Comparison of ENCODE assay signal across 8 cellular contexts in the genomic region with DNA sequence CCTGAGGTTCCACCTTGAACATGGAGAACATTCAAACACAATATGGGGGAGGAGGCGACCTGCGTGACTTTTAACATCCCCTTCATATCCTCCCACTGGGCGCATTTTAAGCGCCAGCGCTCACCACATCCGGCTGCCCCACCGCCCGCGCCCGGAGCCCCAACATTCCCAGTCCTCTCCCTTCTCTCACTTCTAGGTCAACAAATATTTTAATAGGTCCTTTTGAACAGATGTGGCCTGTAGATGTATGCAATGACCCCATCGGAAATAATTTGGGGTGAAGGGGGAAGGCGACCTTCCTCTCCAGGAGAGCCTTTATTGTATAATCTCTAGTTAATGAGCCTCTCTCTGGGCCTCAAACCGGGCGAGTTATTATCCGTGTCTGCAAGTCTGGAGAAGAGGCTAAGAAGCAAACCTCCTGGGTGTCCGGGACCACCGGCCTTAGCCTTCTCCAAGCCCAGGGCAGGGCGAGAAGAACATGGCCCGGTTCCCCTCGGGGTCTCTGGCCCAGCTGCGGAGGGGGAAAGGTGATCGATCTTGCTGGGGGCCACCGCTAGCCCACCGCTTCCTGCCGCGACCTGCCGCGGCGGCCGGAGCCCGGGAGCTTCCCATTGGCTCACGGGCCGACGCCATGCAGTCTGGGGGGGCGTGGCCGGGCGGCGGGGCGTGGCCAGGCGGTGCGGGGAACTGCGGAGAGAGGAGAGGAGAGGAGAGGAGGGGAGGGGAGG.
DNase-seq lines count a peak whose midpoint lies in the region; TF ChIP-seq lines count a peak whose summit lies in the region.

No MANE protein-coding gene starts in this region.

- TF ChIP-seq CTCF in dorsolateral prefrontal cortex (IDR thresholded peaks at IDR 0.05 in 54 of 56, conservative IDR thresholded peaks at IDR 0.05 in 2 of 56; ENCODE audit: low read depth in 1 of 56, partially characterized antibody in 56 of 56) (no peak), lower leg skin (IDR thresholded peaks at IDR 0.05) (no peak)

- intact Hi-C loops in dorsolateral prefrontal cortex (cut with DNase I) (no loop called here), lower leg skin (cut with DNase I; ENCODE audit: low total_unique reads) (no loop called here)

- TF ChIP-seq POLR2A in lower leg skin (IDR thresholded peaks at IDR 0.05): no peak

- DNase-seq in activated gamma-delta T cell treated with Interleukin-2 at 50 U/mL for 16 hours (peak; percentile 41), activated gamma-delta T cell (lab: John Stamatoyannopoulos, UW) (no peak), KG1 (lab: John Stamatoyannopoulos, UW) (peak; percentile 70), dorsolateral prefrontal cortex (peak in 6 of 10 donors; percentile 24 to 71 (median 62)), lower leg skin (ENCODE audit: low spot score in 2 of 2) (peak; percentile 56 to 95), NCI-H1105 (lab: John Stamatoyannopoulos, UW) (no peak)
- peak; percentile 84 for DNase-seq in activated CD4-positive, alpha-beta T cell treated with anti-CD3 and anti-CD28 coated beads for 48 hours
- DNase-seq in stimulated activated CD4-positive, alpha-beta T cell treated with anti-CD3 and anti-CD28 coated beads, Interleukin-2, amount 100 ng/mL, for 48 hours: peak; percentile 62 to 68

- 16 to 20% methylated on average over 23 to 38 of the region's 42 CpGs for WGBS in lower leg skin, 2 donors

- peaks cover 0 to 39% (median 8%) of the 10 kb centered on the region in 45 donors for H3K27me3 ChIP-seq in dorsolateral prefrontal cortex

- H3K4me3 ChIP-seq in dorsolateral prefrontal cortex: peak overlapping the region; percentile 37 to 76 (median 62)
- H3K4me3 ChIP-seq in lower leg skin (ENCODE audit: low read depth, poor library complexity, severe bottlenecking): peak overlapping the region; percentile 31

- H3K27ac ChIP-seq in dorsolateral prefrontal cortex: peak overlapping the region in 1 of 59 donors; percentile 52

Comparison
In these comparisons a context has a peak if more than half of its experiments do, and no peak if none do; other contexts are left out.
1. DNase-seq: peak in activated gamma-delta T cell treated with Interleukin-2 at 50 U/mL for 16 hours (single experiment), KG1 (single experiment), activated CD4-positive, alpha-beta T cell treated with anti-CD3 and anti-CD28 coated beads for 48 hours (single experiment), dorsolateral prefrontal cortex (6 of 10), lower leg skin (2 of 2) and stimulated activated CD4-positive, alpha-beta T cell treated with anti-CD3 and anti-CD28 coated beads, Interleukin-2, amount 100 ng/mL, for 48 hours (2 of 2); none in activated gamma-delta T cell (single experiment) and NCI-H1105 (single experiment).